1 cellular context compared by ENCODE assay signal in genomic region chr3:101676219-101676764, GRCh38.
TF ChIP-seq lines count a peak whose summit lies in the region.

No MANE protein-coding gene starts in this region.

TF ChIP-seq in HCT116, 20 proteins besides CTCF, POLR2A, EP300 and RAD21 (continued from another document):
- TF ChIP-seq ATF3 (IDR thresholded peaks at IDR 0.05) (no peak), SRF (IDR thresholded peaks at IDR 0.05; ENCODE audit: low read depth) (no peak), ZNF274 (IDR thresholded peaks at IDR 0.05; ENCODE audit: low read depth, low read length) (no peak), CBX3 (IDR thresholded peaks at IDR 0.05; ENCODE audit: low read depth) (0 out of 2 replicates have a peak, but pooled peaks have one; percentile 49), ZFX (IDR thresholded peaks at IDR 0.05) (peak; percentile 73), YY1 (IDR thresholded peaks at IDR 0.05; ENCODE audit: extremely low read depth, insufficient replicate concordance, low read depth, low read length) (peak; percentile 73), SIN3A (IDR thresholded peaks at IDR 0.05; ENCODE audit: low read depth) (peak; percentile 43), EGR1 (IDR thresholded peaks at IDR 0.05; ENCODE audit: low read depth) (no peak), MAX (IDR thresholded peaks at IDR 0.05) (peak; percentile 75), POLR2AphosphoS5 (IDR thresholded peaks at IDR 0.05; ENCODE audit: low read depth, low read length) (peak; percentile 81), REST (IDR thresholded peaks at IDR 0.05; ENCODE audit: low read depth) (no peak), EZH2 (IDR thresholded peaks at IDR 0.05) (no peak), CEBPB (IDR thresholded peaks at IDR 0.05; ENCODE audit: low read depth) (no peak), TCF7L2 (IDR thresholded peaks at IDR 0.05; ENCODE audit: borderline replicate concordance, extremely low read depth, insufficient read depth, insufficient read length) (no peak), SP1 (IDR thresholded peaks at IDR 0.05; ENCODE audit: low read depth) (peak; percentile 46; the same call in 1 of the 2 replicates), EZH2phosphoT487 (IDR thresholded peaks at IDR 0.05; ENCODE audit: borderline replicate concordance) (no peak), ELF1 (IDR thresholded peaks at IDR 0.05; ENCODE audit: borderline replicate concordance, low read depth) (no peak)
